ENCODE assay signal across 13 cellular contexts in genomic region chr21:45995686-45996179, GRCh38. TPM values are rescaled to one million over a fixed set of nuclear protein-coding genes. Genes with fewer than 3 reads are reported as not detected.
DNase-seq lines count a peak whose midpoint lies in the region; ATAC-seq and TF ChIP-seq lines count a peak whose summit lies in the region.
"Had no signal": no experiment of that assay in that cellular context is flagged by ENCODE, and none has a peak within 500 bp of the region (broad histone marks: within the 10 kb centered on the region; RNA-seq: fewer than 3 reads in every experiment).

No MANE protein-coding gene starts in this region.

- in situ Hi-C loops in GM13977 (cut with MboI; ENCODE audit: low pct_unique_long_range_greater_than_20kb, low sequenced_read_pairs, unreplicated experiment): no loop called here

- H3K27me3 ChIP-seq in adipocyte (replicated peaks; ENCODE audit: control insufficient read depth, insufficient read depth, low read length): no peaks in the 10 kb centered on the region
- no peaks in the 10 kb centered on the region for H3K27me3 ChIP-seq in thoracic aorta (replicated peaks; ENCODE audit: insufficient read depth)

- ATAC-seq in thoracic aorta (ENCODE audit: insufficient number of reproducible peaks, low FRiP score, low read depth) (no peak), HG03439 (IDR thresholded peaks at IDR 0.05; ENCODE audit: unreplicated experiment) (no peak)

- H3K9me3 ChIP-seq in adipocyte (ENCODE audit: control insufficient read depth, low read length): no peaks in the 10 kb centered on the region
- H3K9me3 ChIP-seq in thoracic aorta: no peaks in the 10 kb centered on the region

- TF ChIP-seq CTCF in thoracic aorta (IDR thresholded peaks at IDR 0.05) (no peak), GM13977 (IDR thresholded peaks at IDR 0.05; ENCODE audit: extremely low read depth, insufficient read depth, missing control alignments) (no peak)

- H3K4me3 ChIP-seq in adipocyte (ENCODE audit: low read length): no peak overlapping the region
- H3K4me3 ChIP-seq in thoracic aorta: no peak overlapping the region

- H3K36me3 ChIP-seq in adipocyte (ENCODE audit: control insufficient read depth, insufficient read depth, low read length, severe bottlenecking): peaks cover 94% of the 10 kb centered on the region
- H3K36me3 ChIP-seq in thoracic aorta: peaks cover 74% of the 10 kb centered on the region

- H3K27ac ChIP-seq in thoracic aorta: peak overlapping the region; percentile 54 to 60

- peak; percentile 16 for DNase-seq in activated CD8-positive, alpha-beta memory T cell treated with anti-CD3 and anti-CD28 coated beads, Interleukin-2, amount 50 U/mL, for 4 hours
- no peak for DNase-seq in activated CD8-positive, alpha-beta memory T cell treated with anti-CD3 and anti-CD28 coated beads for 24 hours
- DNase-seq in adipocyte (ENCODE audit: low read depth): peak; percentile 15
- peak; percentile 86 for DNase-seq in islet precursor cell
- peak; percentile 1 for DNase-seq in thoracic aorta (ENCODE audit: low spot score)
- DNase-seq in GM13977 (ENCODE audit: low spot score): no peak
- DNase-seq in NCI-H345 treated with DMSO at 0.1 percent for 48 hours (lab: John Stamatoyannopoulos, UW; ENCODE audit: unreplicated experiment): no peak
- DNase-seq: ACHN; activated CD4-positive, alpha-beta T cell treated with anti-CD3 and anti-CD28 coated beads, Interleukin-2, amount 50 U/mL, for 4 hours; DMS79; Kasumi-1; nucleus accumbens had no signal

- peak overlapping the region; percentile 80 for H3K9ac ChIP-seq in adipocyte (ENCODE audit: low read length)

- H3K4me1 ChIP-seq in adipocyte (ENCODE audit: control insufficient read depth, insufficient read depth, low read length) (peaks cover 51% of the 10 kb centered on the region), thoracic aorta (ENCODE audit: control insufficient read depth in 1 of 2, low read depth in 2 of 2) (peaks cover 0 to 16% of the 10 kb centered on the region in 2 donors)

RNA-seq across cellular contexts. Expression of gene COL6A1, which starts 14.2 kb away (rescaled TPM):
- 1,000 to 10,000 TPM in 1 of 2 donors, 100 to 1,000 TPM in 1; 814 to 1,189 TPM for total RNA-seq in thoracic aorta

Comparison
In these comparisons a context has a peak if more than half of its experiments do, and no peak if none do; other contexts are left out.
1. DNase-seq: peak in activated CD8-positive, alpha-beta memory T cell treated with anti-CD3 and anti-CD28 coated beads, Interleukin-2, amount 50 U/mL, for 4 hours (single experiment), adipocyte (single experiment), islet precursor cell (single experiment) and thoracic aorta (single experiment); none in activated CD8-positive, alpha-beta memory T cell treated with anti-CD3 and anti-CD28 coated beads for 24 hours (single experiment), GM13977 (single experiment) and NCI-H345 treated with DMSO at 0.1 percent for 48 hours (single experiment).